16 cellular contexts compared by ENCODE assay signal in genomic region chr14:68569546-68569908, GRCh38.
DNase-seq lines count a peak whose midpoint lies in the region; ATAC-seq and TF ChIP-seq lines count a peak whose summit lies in the region.
"Had no signal": no experiment of that assay in that cellular context is flagged by ENCODE, and none has a peak within 500 bp of the region (broad histone marks: within the 10 kb centered on the region; RNA-seq: fewer than 3 reads in every experiment).

No MANE protein-coding gene starts in this region.

- H3K4me3 Mint-ChIP-seq in neural crest cell (peak overlapping the region; percentile 52), mesothelial cell of epicardium (no peak overlapping the region)
- H3K4me3 Mint-ChIP-seq: activated T-cell treated with anti-CD3 and anti-CD28 coated beads, Interleukin-2, amount 50 U/mL, for 4 hours had no signal

- H3K9me3 ChIP-seq in gastroesophageal sphincter (no peaks in the 10 kb centered on the region), thymus (ENCODE audit: control insufficient read depth) (peaks cover under 1% of the 10 kb centered on the region)

- no peak overlapping the region for H3K4me3 ChIP-seq in gastroesophageal sphincter
- H3K4me3 ChIP-seq in thymus (ENCODE audit: low read length), result no peak overlapping the region
- H3K4me3 ChIP-seq: GM12878, lung had no signal

- H3K4me1 Mint-ChIP-seq in neural crest cell (peaks cover 89% of the 10 kb centered on the region), mesothelial cell of epicardium (peaks cover 35% of the 10 kb centered on the region)

- no peak for ATAC-seq in gastroesophageal sphincter
- ATAC-seq: activated T-cell treated with anti-CD3 and anti-CD28 coated beads, Interleukin-2, amount 50 U/mL, for 4 hours; GM12878 had no signal

- H3K27me3 Mint-ChIP-seq in neural crest cell (ENCODE audit: low read depth) (no peaks in the 10 kb centered on the region), mesothelial cell of epicardium (ENCODE audit: low read depth) (no peaks in the 10 kb centered on the region)

- 60% methylated on average over 1 of the region's 8 CpGs; no CpG with 5 or more reads in 1 of the 2 donors for WGBS in gastroesophageal sphincter (ENCODE audit: low coverage in 1 of 2), 2 donors
- WGBS in thymus, result 93% methylated on average over 8 of the region's 8 CpGs

- H3K27ac ChIP-seq in gastroesophageal sphincter (peak overlapping the region in 3 of 4 donors; percentile 13 to 60 (median 53)), thymus (ENCODE audit: low read depth) (peak overlapping the region; percentile 53)
- H3K27ac ChIP-seq: parathyroid adenoma had no signal

- DNase-seq in amygdala (lab: John Stamatoyannopoulos, UW) (peak in 35 of 56 donors; percentile 9 to 87 (median 45)), neural crest cell (ENCODE audit: low read depth, low spot score) (peak; percentile 36), NCI-H2171 (lab: John Stamatoyannopoulos, UW) (no peak), NCI-H2227 (lab: John Stamatoyannopoulos, UW; ENCODE audit: unreplicated experiment) (no peak), mesothelial cell of epicardium (ENCODE audit: low spot score in 2 of 2, unreplicated experiment in 2 of 2) (no peak)
- no peak for DNase-seq in stimulated activated CD4-positive, alpha-beta T cell treated with anti-CD3 and anti-CD28 coated beads, Interleukin-4, amount 100 ng/mL, for 1 hour
- DNase-seq: activated CD4-positive, alpha-beta T cell treated with anti-CD3 and anti-CD28 coated beads, Interleukin-2, amount 50 U/mL, for 1 hour; activated T-cell treated with anti-CD3 and anti-CD28 coated beads, Interleukin-2, amount 50 U/mL, for 4 hours; NCI-H1105 treated with DMSO at 0.1 percent for 48 hours; NCI-H524; T1000 had no signal

- TF ChIP-seq CTCF in gastroesophageal sphincter (IDR thresholded peaks at IDR 0.05) (no peak), neural crest cell (conservative IDR thresholded peaks at IDR 0.05) (no peak), mesothelial cell of epicardium (IDR thresholded peaks at IDR 0.05; ENCODE audit: unreplicated experiment) (no peak)

- H3K9me3 Mint-ChIP-seq in neural crest cell, result peaks cover 10% of the 10 kb centered on the region
- H3K9me3 Mint-ChIP-seq in mesothelial cell of epicardium, result peaks cover 6% of the 10 kb centered on the region
- H3K9me3 Mint-ChIP-seq: activated T-cell treated with anti-CD3 and anti-CD28 coated beads, Interleukin-2, amount 50 U/mL, for 4 hours had no signal

- H3K36me3 Mint-ChIP-seq in neural crest cell (ENCODE audit: low read depth) (peaks cover 3% of the 10 kb centered on the region), mesothelial cell of epicardium (peaks cover 2% of the 10 kb centered on the region)

- no peak for TF ChIP-seq EP300 in gastroesophageal sphincter (IDR thresholded peaks at IDR 0.05)

- no peak for TF ChIP-seq POLR2A in gastroesophageal sphincter (IDR thresholded peaks at IDR 0.05)

- H3K36me3 ChIP-seq in gastroesophageal sphincter (no peaks in the 10 kb centered on the region), thymus (ENCODE audit: control insufficient read depth, insufficient read depth) (no peaks in the 10 kb centered on the region)

- H3K27ac Mint-ChIP-seq in neural crest cell (ENCODE audit: unreplicated experiment), result peak overlapping the region; percentile 92
- no peak overlapping the region for H3K27ac Mint-ChIP-seq in mesothelial cell of epicardium

- H3K4me1 ChIP-seq in gastroesophageal sphincter (peaks cover 0 to 43% (median 28%) of the 10 kb centered on the region in 3 donors), thymus (ENCODE audit: control insufficient read depth, insufficient read depth, low read length) (peaks cover 11% of the 10 kb centered on the region)

- H3K27me3 ChIP-seq in gastroesophageal sphincter (no peaks in the 10 kb centered on the region), thymus (ENCODE audit: control insufficient read depth, insufficient read depth) (no peaks in the 10 kb centered on the region)

Comparison
In these comparisons a context has a peak if more than half of its experiments do, and no peak if none do; other contexts are left out.
1. DNase-seq: peak in amygdala (35 of 56) and neural crest cell (single experiment); none in NCI-H2171 (single experiment), NCI-H2227 (single experiment), stimulated activated CD4-positive, alpha-beta T cell treated with anti-CD3 and anti-CD28 coated beads, Interleukin-4, amount 100 ng/mL, for 1 hour (single experiment) and mesothelial cell of epicardium (0 of 2).